27 cellular contexts compared by ENCODE assay signal in genomic region chr7:153217032-153217431, GRCh38.
"Had no signal": no experiment of that assay in that cellular context is flagged by ENCODE, and none has a peak within 500 bp of the region (broad histone marks: within the 10 kb centered on the region; RNA-seq: fewer than 3 reads in every experiment).

No MANE protein-coding gene starts in this region.

- H3K36me3 ChIP-seq: ascending aorta, breast epithelium, cardiac muscle cell, colonic mucosa, WERI-Rb-1 had no signal

- H3K27me3 ChIP-seq: ascending aorta, breast epithelium, cardiac muscle cell, colonic mucosa had no signal

- H3K27me3 Mint-ChIP-seq: activated B cell treated with CpG ODN at 0.5 μM for 24 hours; activated CD8-positive, alpha-beta T cell treated with anti-CD3 and anti-CD28 coated beads for 36 hours; activated naive CD4-positive, alpha-beta T cell treated with anti-CD3 and anti-CD28 coated beads, Interleukin-2, amount 10 ng/mL, durations not matched to agents 7 days and 5 days; activated naive CD8-positive, alpha-beta T cell treated with anti-CD3 and anti-CD28 coated beads, Interleukin-2, amount 10 ng/mL, durations not matched to agents 7 days and 5 days; activated T-helper 17 cell treated with anti-CD3 and anti-CD28 coated beads, Interleukin-2, amount 50 U/mL, for 72 hours had no signal

- H3K36me3 Mint-ChIP-seq: activated naive CD4-positive, alpha-beta T cell treated with anti-CD3 and anti-CD28 coated beads, Interleukin-2, amount 10 ng/mL, durations not matched to agents 7 days and 5 days; activated naive CD8-positive, alpha-beta T cell treated with anti-CD3 and anti-CD28 coated beads, Interleukin-2, amount 10 ng/mL, durations not matched to agents 7 days and 5 days; brain had no signal

- H3K4me1 Mint-ChIP-seq: activated B cell treated with CpG ODN at 0.5 μM for 24 hours; activated naive CD4-positive, alpha-beta T cell treated with anti-CD3 and anti-CD28 coated beads, Interleukin-2, amount 10 ng/mL, durations not matched to agents 7 days and 5 days; activated naive CD8-positive, alpha-beta T cell treated with anti-CD3 and anti-CD28 coated beads, Interleukin-2, amount 10 ng/mL, durations not matched to agents 7 days and 5 days; activated T-helper 17 cell treated with anti-CD3 and anti-CD28 coated beads, Interleukin-2, amount 50 U/mL, for 72 hours; brain; endodermal cell had no signal

- H3K4me3 ChIP-seq: ascending aorta, breast epithelium, cardiac muscle cell, colonic mucosa had no signal

- H3K4me1 ChIP-seq: ascending aorta, breast epithelium, colonic mucosa had no signal

- H3K27ac ChIP-seq: ascending aorta, breast epithelium, cardiac muscle cell, colonic mucosa, WERI-Rb-1 had no signal

- H3K4me3 Mint-ChIP-seq: activated B cell treated with CpG ODN at 0.5 μM for 24 hours; activated CD8-positive, alpha-beta T cell treated with anti-CD3 and anti-CD28 coated beads for 36 hours; activated naive CD4-positive, alpha-beta T cell treated with anti-CD3 and anti-CD28 coated beads, Interleukin-2, amount 10 ng/mL, durations not matched to agents 7 days and 5 days; activated naive CD8-positive, alpha-beta T cell treated with anti-CD3 and anti-CD28 coated beads, Interleukin-2, amount 10 ng/mL, durations not matched to agents 7 days and 5 days; activated T-cell treated with anti-CD3 and anti-CD28 coated beads, Interleukin-2, amount 50 U/mL, for 4 hours; activated T-helper 17 cell treated with anti-CD3 and anti-CD28 coated beads, Interleukin-2, amount 50 U/mL, for 72 hours; brain; endodermal cell; T-helper 2 cell treated with Interferon-gamma antibody and Interleukin-4, amounts not matched to agents 5 μg/mL and 100 μg/mL, for 36 hours had no signal

- DNase-seq: activated B cell treated with CpG ODN at 0.5 μM for 24 hours; activated CD4-positive, alpha-beta T cell treated with anti-CD3 and anti-CD28 coated beads for 48 hours; activated CD4-positive, alpha-beta T cell treated with anti-CD3 and anti-CD28 coated beads, Interleukin-2, amount 50 U/mL, for 1 hour; activated CD4-positive, alpha-beta T cell treated with anti-CD3 and anti-CD28 coated beads, Interleukin-2, amount 50 U/mL, for 48 hours; activated CD8-positive, alpha-beta memory T cell treated with anti-CD3 and anti-CD28 coated beads for 24 hours; activated CD8-positive, alpha-beta T cell treated with anti-CD3 and anti-CD28 coated beads for 36 hours; activated effector memory CD4-positive, alpha-beta T cell treated with Interleukin-2 at 50 U/mL for 16 hours; activated naive CD4-positive, alpha-beta T cell treated with anti-CD3 and anti-CD28 coated beads, Interleukin-2, amount 10 ng/mL, durations not matched to agents 7 days and 5 days; activated naive CD8-positive, alpha-beta T cell treated with anti-CD3 and anti-CD28 coated beads, Interleukin-2, amount 10 ng/mL, durations not matched to agents 7 days and 5 days; activated T-cell treated with anti-CD3 and anti-CD28 coated beads, Interleukin-2, amount 50 U/mL, for 4 hours; central memory CD4-positive, alpha-beta T cell; cerebellar nuclear complex; colonic mucosa; effector memory CD4-positive, alpha-beta T cell; endodermal cell; foreskin fibroblast; head of caudate nucleus; hippocampal formation; T1000; WERI-Rb-1 had no signal

- H3K9me3 ChIP-seq: ascending aorta, colonic mucosa had no signal

- H3K27ac Mint-ChIP-seq: activated B cell treated with CpG ODN at 0.5 μM for 24 hours; activated CD8-positive, alpha-beta T cell treated with anti-CD3 and anti-CD28 coated beads for 36 hours; activated naive CD4-positive, alpha-beta T cell treated with anti-CD3 and anti-CD28 coated beads, Interleukin-2, amount 10 ng/mL, durations not matched to agents 7 days and 5 days; activated naive CD4-positive, alpha-beta T cell treated with anti-CD3 and anti-CD28 coated beads, Interleukin-2, amount 50 U/mL, for 72 hours; activated naive CD8-positive, alpha-beta T cell treated with anti-CD3 and anti-CD28 coated beads, Interleukin-2, amount 10 ng/mL, durations not matched to agents 7 days and 5 days; activated T-helper 17 cell treated with anti-CD3 and anti-CD28 coated beads, Interleukin-2, amount 50 U/mL, for 72 hours; brain; endodermal cell; T-helper 2 cell treated with Interferon-gamma antibody and Interleukin-4, amounts not matched to agents 5 μg/mL and 100 μg/mL, for 36 hours had no signal
